In the genomic region with DNA sequence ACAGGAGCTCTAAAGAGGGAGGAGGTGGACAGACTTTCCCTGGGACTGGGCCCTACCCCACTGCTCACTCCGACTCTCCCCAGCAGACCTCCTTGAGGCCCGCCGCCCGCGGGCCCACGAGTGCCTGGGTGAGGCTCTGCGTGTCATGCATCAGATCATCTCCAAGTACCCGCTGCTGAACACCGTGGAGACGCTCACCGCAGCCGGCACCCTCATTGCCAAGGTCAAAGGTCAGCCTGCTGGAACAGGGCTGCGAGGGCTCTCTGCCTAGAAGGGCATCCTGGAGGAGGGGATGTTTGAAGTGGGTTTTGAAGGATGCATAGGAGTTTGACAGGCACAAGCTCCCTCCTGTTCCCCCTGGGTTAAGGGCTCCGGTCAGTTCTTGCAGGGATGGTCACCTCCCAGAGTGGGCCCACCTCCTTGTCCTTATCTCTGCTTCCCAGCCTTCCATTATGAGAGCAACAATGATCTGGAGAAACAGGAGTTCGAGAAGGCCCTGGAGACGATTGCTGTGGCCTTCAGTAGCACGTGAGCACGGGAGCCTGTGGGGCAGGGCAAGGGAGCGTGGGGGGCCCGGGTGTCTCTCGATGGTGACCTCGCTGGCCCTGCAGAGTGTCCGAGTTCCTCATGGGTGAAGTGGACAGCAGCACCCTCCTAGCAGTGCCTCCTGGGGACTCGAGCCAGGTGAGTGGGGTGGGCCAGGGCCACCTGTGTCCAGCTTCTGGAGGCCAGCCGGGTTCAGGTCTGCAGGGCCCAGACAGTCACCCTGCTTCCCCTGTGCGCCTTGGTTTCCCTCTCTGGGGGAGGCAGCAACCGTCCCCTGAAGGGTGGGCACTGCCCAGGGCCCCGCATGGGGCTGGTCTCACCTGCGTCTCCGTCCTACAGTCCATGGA, we compare ENCODE assay signal across 15 cellular contexts. TPM values are rescaled to one million over a fixed set of nuclear protein-coding genes. Genes with fewer than 3 reads are reported as not detected.
A peak's percentile ranks its signal among the peaks of the same experiment; 100 is the strongest.
DNase-seq lines count a peak whose midpoint lies in the region; ATAC-seq and TF ChIP-seq lines count a peak whose summit lies in the region.
"Had no signal": no experiment of that assay in that cellular context is flagged by ENCODE, and none has a peak within 500 bp of the region (broad histone marks: within the 10 kb centered on the region; RNA-seq: fewer than 3 reads in every experiment).

No MANE protein-coding gene starts in this region.

- peaks cover 42 to 51% of the 10 kb centered on the region in 2 donors for H3K4me1 Mint-ChIP-seq in natural killer cell
- peaks cover 37 to 45% of the 10 kb centered on the region in 2 donors for H3K4me1 Mint-ChIP-seq in natural killer cell treated with Interleukin-12 subunit alpha and Interleukin-12 subunit beta and Interleukin-15 and Interleukin-18, amount 100 ng/mL, for 72 hours (ENCODE audit: low read depth in 2 of 2)
- peaks cover 74% of the 10 kb centered on the region for H3K4me1 Mint-ChIP-seq in activated B cell treated with CpG ODN at 0.5 μM for 24 hours
- H3K4me1 Mint-ChIP-seq in dendritic cell treated with granulocyte-macrophage colony-stimulating factor and Interleukin-4, amounts not matched to agents 40 ng/mL and 50 ng/mL, for 4 days (ENCODE audit: low read depth) = peaks cover 68% of the 10 kb centered on the region
- peaks cover 5% of the 10 kb centered on the region for H3K4me1 Mint-ChIP-seq in mesothelial cell of epicardium

- intact Hi-C loops in natural killer cell (cut with micrococcal nuclease) = no loop called here
- intact Hi-C loops in activated B cell treated with CpG ODN at 0.5 μM for 24 hours (cut with micrococcal nuclease) = no loop called here
- intact Hi-C loops in dendritic cell treated with granulocyte-macrophage colony-stimulating factor and Interleukin-4, amounts not matched to agents 40 ng/mL and 50 ng/mL, for 4 days (cut with micrococcal nuclease) = no loop called here

- H3K27ac Mint-ChIP-seq in natural killer cell (peak overlapping the region; percentile 73 to 91), activated B cell treated with CpG ODN at 0.5 μM for 24 hours (peak overlapping the region; percentile 61), mesothelial cell of epicardium (no peak overlapping the region)
- H3K27ac Mint-ChIP-seq in natural killer cell treated with Interleukin-12 subunit alpha and Interleukin-12 subunit beta and Interleukin-15 and Interleukin-18, amount 100 ng/mL, for 72 hours = no peak overlapping the region
- H3K27ac Mint-ChIP-seq in dendritic cell treated with granulocyte-macrophage colony-stimulating factor and Interleukin-4, amounts not matched to agents 40 ng/mL and 50 ng/mL, for 4 days = peak overlapping the region; percentile 71
- H3K27ac Mint-ChIP-seq: WTC11 had no signal

- TF ChIP-seq CTCF in natural killer cell (IDR thresholded peaks at IDR 0.05) (no peak), activated B cell treated with CpG ODN at 0.5 μM for 24 hours (IDR thresholded peaks at IDR 0.05) (no peak), mesothelial cell of epicardium (IDR thresholded peaks at IDR 0.05; ENCODE audit: unreplicated experiment) (no peak)

- H3K9me3 Mint-ChIP-seq in natural killer cell (no peaks in the 10 kb centered on the region), activated B cell treated with CpG ODN at 0.5 μM for 24 hours (no peaks in the 10 kb centered on the region), mesothelial cell of epicardium (no peaks in the 10 kb centered on the region)
- no peaks in the 10 kb centered on the region for H3K9me3 Mint-ChIP-seq in natural killer cell treated with Interleukin-12 subunit alpha and Interleukin-12 subunit beta and Interleukin-15 and Interleukin-18, amount 100 ng/mL, for 72 hours
- no peaks in the 10 kb centered on the region for H3K9me3 Mint-ChIP-seq in dendritic cell treated with granulocyte-macrophage colony-stimulating factor and Interleukin-4, amounts not matched to agents 40 ng/mL and 50 ng/mL, for 4 days
- H3K9me3 Mint-ChIP-seq: neural crest cell, WTC11 had no signal

- H3K4me3 Mint-ChIP-seq in natural killer cell = peak overlapping the region; percentile 47
- no peak overlapping the region for H3K4me3 Mint-ChIP-seq in natural killer cell treated with Interleukin-12 subunit alpha and Interleukin-12 subunit beta and Interleukin-15 and Interleukin-18, amount 100 ng/mL, for 72 hours
- no peak overlapping the region for H3K4me3 Mint-ChIP-seq in activated B cell treated with CpG ODN at 0.5 μM for 24 hours
- H3K4me3 Mint-ChIP-seq in dendritic cell treated with granulocyte-macrophage colony-stimulating factor and Interleukin-4, amounts not matched to agents 40 ng/mL and 50 ng/mL, for 4 days = peak overlapping the region; percentile 54
- H3K4me3 Mint-ChIP-seq in mesothelial cell of epicardium = no peak overlapping the region

- no peaks in the 10 kb centered on the region for H3K27me3 Mint-ChIP-seq in natural killer cell (ENCODE audit: low read depth in 2 of 2)
- no peaks in the 10 kb centered on the region for H3K27me3 Mint-ChIP-seq in natural killer cell treated with Interleukin-12 subunit alpha and Interleukin-12 subunit beta and Interleukin-15 and Interleukin-18, amount 100 ng/mL, for 72 hours
- H3K27me3 Mint-ChIP-seq in activated B cell treated with CpG ODN at 0.5 μM for 24 hours = no peaks in the 10 kb centered on the region
- H3K27me3 Mint-ChIP-seq in dendritic cell treated with granulocyte-macrophage colony-stimulating factor and Interleukin-4, amounts not matched to agents 40 ng/mL and 50 ng/mL, for 4 days = no peaks in the 10 kb centered on the region
- peaks cover 38% of the 10 kb centered on the region for H3K27me3 Mint-ChIP-seq in mesothelial cell of epicardium (ENCODE audit: low read depth)

- POLR2A ChIA-PET in activated B cell treated with CpG ODN at 0.5 μM for 24 hours (lab: Charles Lee) = interaction anchor here (0.6 to 13.1 kb wide), 4 partner anchors 13 to 45 kb away, joined by 3 to 184 read pairs (median 26); partner anchors contain the start of genes GPX4 and POLR2E

- peaks cover 7% of the 10 kb centered on the region for H3K36me3 Mint-ChIP-seq in natural killer cell
- peaks cover 21% of the 10 kb centered on the region for H3K36me3 Mint-ChIP-seq in natural killer cell treated with Interleukin-12 subunit alpha and Interleukin-12 subunit beta and Interleukin-15 and Interleukin-18, amount 100 ng/mL, for 72 hours
- H3K36me3 Mint-ChIP-seq in activated B cell treated with CpG ODN at 0.5 μM for 24 hours (ENCODE audit: low read depth) = peaks cover 59% of the 10 kb centered on the region
- H3K36me3 Mint-ChIP-seq in dendritic cell treated with granulocyte-macrophage colony-stimulating factor and Interleukin-4, amounts not matched to agents 40 ng/mL and 50 ng/mL, for 4 days (ENCODE audit: low read depth) = peaks cover 92% of the 10 kb centered on the region
- H3K36me3 Mint-ChIP-seq in mesothelial cell of epicardium = no peaks in the 10 kb centered on the region

- CTCF ChIA-PET in activated B cell treated with CpG ODN at 0.5 μM for 24 hours (lab: Charles Lee) = no interaction called here

- no peak for DNase-seq in natural killer cell
- no peak for DNase-seq in natural killer cell treated with Interleukin-12 subunit alpha and Interleukin-12 subunit beta and Interleukin-15 and Interleukin-18, amount 100 ng/mL, for 72 hours (ENCODE audit: low spot score)
- DNase-seq in activated B cell treated with CpG ODN at 0.5 μM for 24 hours = no peak
- no peak for DNase-seq in NCI-H2081 (lab: John Stamatoyannopoulos, UW)
- DNase-seq in mesothelial cell of epicardium (ENCODE audit: low spot score in 2 of 2, unreplicated experiment in 2 of 2) = no peak
- DNase-seq: brain microvascular endothelial cell; effector CD4-positive, alpha-beta T cell; NCI-H1417 treated with DMSO at 0.1 percent for 48 hours; NCI-H524 treated with DMSO at 0.1 percent for 48 hours; OCI-M1 had no signal

- no peak for ATAC-seq in natural killer cell
- ATAC-seq in natural killer cell treated with Interleukin-12 subunit alpha and Interleukin-12 subunit beta and Interleukin-15 and Interleukin-18, amount 100 ng/mL, for 72 hours = no peak
- no peak for ATAC-seq in activated B cell treated with CpG ODN at 0.5 μM for 24 hours (ENCODE audit: low read depth)
- no peak for ATAC-seq in GM21723 (IDR thresholded peaks at IDR 0.05; ENCODE audit: unreplicated experiment)
- ATAC-seq in HG03571 (IDR thresholded peaks at IDR 0.05; ENCODE audit: unreplicated experiment) = no peak
- ATAC-seq: WTC11 had no signal

RNA-seq across cellular contexts. Expression of gene ARHGAP45, which starts 6.3 kb away (rescaled TPM):
- total RNA-seq in natural killer cell (100 to 1,000 TPM; 535 to 601 (median 560) TPM), activated B cell treated with CpG ODN at 0.5 μM for 24 hours (266 and 312 TPM in 2 replicates), mesothelial cell of epicardium (2.4 to 3.8 TPM (median 3.2 TPM) in 3 replicates)
- 100 to 1,000 TPM; 320 to 338 TPM for total RNA-seq in natural killer cell treated with Interleukin-12 subunit alpha and Interleukin-12 subunit beta and Interleukin-15 and Interleukin-18, amount 100 ng/mL, for 72 hours

RNA-seq across cellular contexts. Expression of gene POLR2E, which starts 21.9 kb away (rescaled TPM):
- total RNA-seq in natural killer cell = 100 to 1,000 TPM in 1 of 3 donors, 10 to 100 TPM in 2; 77.3 to 105 (median 91.6) TPM
- 100 to 1,000 TPM; 168 to 241 TPM for total RNA-seq in natural killer cell treated with Interleukin-12 subunit alpha and Interleukin-12 subunit beta and Interleukin-15 and Interleukin-18, amount 100 ng/mL, for 72 hours
- 173 and 184 TPM in 2 replicates for total RNA-seq in activated B cell treated with CpG ODN at 0.5 μM for 24 hours
- total RNA-seq in mesothelial cell of epicardium = 137 to 145 TPM (median 143 TPM) in 3 replicates

RNA-seq across cellular contexts. Expression of gene GPX4, which starts 30.5 kb away (rescaled TPM):
- total RNA-seq in natural killer cell (100 to 1,000 TPM; 108 to 126 (median 121) TPM), activated B cell treated with CpG ODN at 0.5 μM for 24 hours (213 and 218 TPM in 2 replicates), mesothelial cell of epicardium (190 to 208 TPM (median 201 TPM) in 3 replicates)
- 100 to 1,000 TPM in 1 of 2 donors, 10 to 100 TPM in 1; 86.4 to 174 TPM for total RNA-seq in natural killer cell treated with Interleukin-12 subunit alpha and Interleukin-12 subunit beta and Interleukin-15 and Interleukin-18, amount 100 ng/mL, for 72 hours

RNA-seq across cellular contexts. Expression of gene ABCA7, which starts 33.4 kb away (rescaled TPM):
- 100 to 1,000 TPM in 2 of 3 donors, 10 to 100 TPM in 1; 73.3 to 149 (median 121) TPM for total RNA-seq in natural killer cell
- 10 to 100 TPM; 53.7 to 69.9 TPM for total RNA-seq in natural killer cell treated with Interleukin-12 subunit alpha and Interleukin-12 subunit beta and Interleukin-15 and Interleukin-18, amount 100 ng/mL, for 72 hours
- 164 and 188 TPM in 2 replicates for total RNA-seq in activated B cell treated with CpG ODN at 0.5 μM for 24 hours
- 18.0 to 22.5 TPM (median 20.1 TPM) in 3 replicates for total RNA-seq in mesothelial cell of epicardium

RNA-seq across cellular contexts. Expression of gene CNN2, which starts 46.9 kb away (rescaled TPM):
- total RNA-seq in natural killer cell = 100 to 1,000 TPM; 163 to 276 (median 179) TPM
- total RNA-seq in natural killer cell treated with Interleukin-12 subunit alpha and Interleukin-12 subunit beta and Interleukin-15 and Interleukin-18, amount 100 ng/mL, for 72 hours = 100 to 1,000 TPM; 119 to 141 TPM
- total RNA-seq in activated B cell treated with CpG ODN at 0.5 μM for 24 hours = 352 and 371 TPM in 2 replicates
- 492 to 501 TPM (median 493 TPM) in 3 replicates for total RNA-seq in mesothelial cell of epicardium

Comparison
In these comparisons a context has a peak if more than half of its experiments do, and no peak if none do; other contexts are left out.
1. H3K27ac Mint-ChIP-seq: peak in natural killer cell (2 of 2), activated B cell treated with CpG ODN at 0.5 μM for 24 hours (single experiment) and dendritic cell treated with granulocyte-macrophage colony-stimulating factor and Interleukin-4, amounts not matched to agents 40 ng/mL and 50 ng/mL, for 4 days (single experiment); none in natural killer cell treated with Interleukin-12 subunit alpha and Interleukin-12 subunit beta and Interleukin-15 and Interleukin-18, amount 100 ng/mL, for 72 hours (0 of 2) and mesothelial cell of epicardium (single experiment).
2. H3K4me3 Mint-ChIP-seq: peak in natural killer cell (single experiment) and dendritic cell treated with granulocyte-macrophage colony-stimulating factor and Interleukin-4, amounts not matched to agents 40 ng/mL and 50 ng/mL, for 4 days (single experiment); none in natural killer cell treated with Interleukin-12 subunit alpha and Interleukin-12 subunit beta and Interleukin-15 and Interleukin-18, amount 100 ng/mL, for 72 hours (single experiment), activated B cell treated with CpG ODN at 0.5 μM for 24 hours (single experiment) and mesothelial cell of epicardium (single experiment).
3. RNA of gene ARHGAP45, which starts 6.3 kb away (total RNA-seq): 535 to 601 TPM in natural killer cell, 320 to 338 TPM in natural killer cell treated with Interleukin-12 subunit alpha and Interleukin-12 subunit beta and Interleukin-15 and Interleukin-18, amount 100 ng/mL, for 72 hours and 266 to 312 TPM in activated B cell treated with CpG ODN at 0.5 μM for 24 hours; 2.4 to 3.8 TPM in mesothelial cell of epicardium; every median in the first group is over 10 times any median in the second.